ENCODE assay signal across 9 cellular contexts in the genomic region with DNA sequence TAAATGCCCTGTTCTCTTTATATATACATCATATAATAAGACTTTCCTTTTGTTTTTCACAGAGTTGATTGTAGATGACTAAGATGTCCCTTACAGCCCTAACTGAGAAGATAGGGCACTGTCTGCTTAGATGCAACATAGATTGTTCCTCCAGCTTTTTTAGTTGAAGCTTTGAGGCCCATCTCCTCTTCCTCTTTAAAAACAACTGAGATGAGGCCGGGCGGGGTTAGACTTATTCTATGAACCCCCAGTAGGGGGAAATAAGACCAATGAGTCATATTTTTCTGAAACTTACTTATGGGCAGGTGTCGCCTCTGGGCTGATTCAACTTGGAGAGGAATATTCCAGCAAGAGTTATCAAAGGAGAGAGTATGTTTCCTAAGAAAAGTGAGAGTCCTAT.
A peak's percentile ranks its signal among the peaks of the same experiment; 100 is the strongest.
DNase-seq lines count a peak whose midpoint lies in the region; ATAC-seq and TF ChIP-seq lines count a peak whose summit lies in the region.
"Had no signal": no experiment of that assay in that cellular context is flagged by ENCODE, and none has a peak within 500 bp of the region (broad histone marks: within the 10 kb centered on the region; RNA-seq: fewer than 3 reads in every experiment).

No MANE protein-coding gene starts in this region.

- H3K9me3 Mint-ChIP-seq in activated naive CD4-positive, alpha-beta T cell treated with anti-CD3 and anti-CD28 coated beads, Interleukin-2, amount 10 ng/mL, durations not matched to agents 7 days and 5 days, result peaks cover 2% of the 10 kb centered on the region
- no peaks in the 10 kb centered on the region for H3K9me3 Mint-ChIP-seq in T-helper 2 cell treated with Interferon-gamma antibody and Interleukin-4, amounts not matched to agents 5 μg/mL and 100 μg/mL, for 36 hours
- no peaks in the 10 kb centered on the region for H3K9me3 Mint-ChIP-seq in type B pancreatic cell

- peaks cover 2% of the 10 kb centered on the region for H3K36me3 Mint-ChIP-seq in activated naive CD4-positive, alpha-beta T cell treated with anti-CD3 and anti-CD28 coated beads, Interleukin-2, amount 10 ng/mL, durations not matched to agents 7 days and 5 days
- peaks cover 6% of the 10 kb centered on the region for H3K36me3 Mint-ChIP-seq in T-helper 2 cell treated with Interferon-gamma antibody and Interleukin-4, amounts not matched to agents 5 μg/mL and 100 μg/mL, for 36 hours (ENCODE audit: low read depth)
- no peaks in the 10 kb centered on the region for H3K36me3 Mint-ChIP-seq in type B pancreatic cell

- peak overlapping the region; percentile 71 for H3K27ac Mint-ChIP-seq in activated naive CD4-positive, alpha-beta T cell treated with anti-CD3 and anti-CD28 coated beads, Interleukin-2, amount 10 ng/mL, durations not matched to agents 7 days and 5 days
- peak overlapping the region; percentile 78 for H3K27ac Mint-ChIP-seq in T-helper 2 cell treated with Interferon-gamma antibody and Interleukin-4, amounts not matched to agents 5 μg/mL and 100 μg/mL, for 36 hours
- H3K27ac Mint-ChIP-seq in type B pancreatic cell, result no peak overlapping the region

- peak; percentile 53 for DNase-seq in activated naive CD4-positive, alpha-beta T cell treated with anti-CD3 and anti-CD28 coated beads, Interleukin-2, amount 10 ng/mL, durations not matched to agents 7 days and 5 days
- no peak for DNase-seq in activated naive CD4-positive, alpha-beta T cell (lab: John Stamatoyannopoulos, UW)
- peak; percentile 50 for DNase-seq in T-helper 2 cell treated with Interferon-gamma antibody and Interleukin-4, amounts not matched to agents 5 μg/mL and 100 μg/mL, for 36 hours (ENCODE audit: low spot score)
- DNase-seq in type B pancreatic cell (ENCODE audit: extremely low spot score, unreplicated experiment), result no peak
- DNase-seq in activated gamma-delta T cell treated with Interleukin-2 at 50 U/mL for 16 hours, result no peak
- DNase-seq in SIG-M5 treated with dmso at 0.1 percent for 504 hours (lab: John Stamatoyannopoulos, UW; ENCODE audit: unreplicated experiment), result no peak
- no peak for DNase-seq in LoVo (ENCODE audit: low spot score)
- DNase-seq: small intestine had no signal

- no peaks in the 10 kb centered on the region for H3K27me3 Mint-ChIP-seq in activated naive CD4-positive, alpha-beta T cell treated with anti-CD3 and anti-CD28 coated beads, Interleukin-2, amount 10 ng/mL, durations not matched to agents 7 days and 5 days
- H3K27me3 Mint-ChIP-seq in T-helper 2 cell treated with Interferon-gamma antibody and Interleukin-4, amounts not matched to agents 5 μg/mL and 100 μg/mL, for 36 hours (ENCODE audit: low read depth), result no peaks in the 10 kb centered on the region
- no peaks in the 10 kb centered on the region for H3K27me3 Mint-ChIP-seq in type B pancreatic cell

- H3K4me1 Mint-ChIP-seq in activated naive CD4-positive, alpha-beta T cell treated with anti-CD3 and anti-CD28 coated beads, Interleukin-2, amount 10 ng/mL, durations not matched to agents 7 days and 5 days, result peaks cover 43% of the 10 kb centered on the region
- peaks cover 35% of the 10 kb centered on the region for H3K4me1 Mint-ChIP-seq in T-helper 2 cell treated with Interferon-gamma antibody and Interleukin-4, amounts not matched to agents 5 μg/mL and 100 μg/mL, for 36 hours (ENCODE audit: low read depth)
- H3K4me1 Mint-ChIP-seq in type B pancreatic cell (ENCODE audit: unreplicated experiment), result no peaks in the 10 kb centered on the region

- CTCF ChIA-PET in activated naive CD4-positive, alpha-beta T cell treated with anti-CD3 and anti-CD28 coated beads, Interleukin-2, amount 10 ng/mL, durations not matched to agents 7 days and 5 days (lab: Charles Lee), result interaction anchor here (0.9 to 4.9 kb wide), 7 partner anchors 10 to 433 kb away, joined by 3 to 74 read pairs (median 3); a partner anchor contains a TSS

- peak; percentile 27 for TF ChIP-seq CTCF in type B pancreatic cell (conservative IDR thresholded peaks at IDR 0.05)

- peak; percentile 51 for ATAC-seq in HG03135 (IDR thresholded peaks at IDR 0.05; ENCODE audit: unreplicated experiment)

- H3K4me3 Mint-ChIP-seq in activated naive CD4-positive, alpha-beta T cell treated with anti-CD3 and anti-CD28 coated beads, Interleukin-2, amount 10 ng/mL, durations not matched to agents 7 days and 5 days, result no peak overlapping the region
- peak overlapping the region; percentile 29 for H3K4me3 Mint-ChIP-seq in T-helper 2 cell treated with Interferon-gamma antibody and Interleukin-4, amounts not matched to agents 5 μg/mL and 100 μg/mL, for 36 hours
- H3K4me3 Mint-ChIP-seq in type B pancreatic cell, result no peak overlapping the region

Comparison
In these comparisons a context has a peak if more than half of its experiments do, and no peak if none do; other contexts are left out.
1. DNase-seq: peak in activated naive CD4-positive, alpha-beta T cell treated with anti-CD3 and anti-CD28 coated beads, Interleukin-2, amount 10 ng/mL, durations not matched to agents 7 days and 5 days (single experiment) and T-helper 2 cell treated with Interferon-gamma antibody and Interleukin-4, amounts not matched to agents 5 μg/mL and 100 μg/mL, for 36 hours (single experiment); none in activated naive CD4-positive, alpha-beta T cell (0 of 4), type B pancreatic cell (single experiment), activated gamma-delta T cell treated with Interleukin-2 at 50 U/mL for 16 hours (single experiment), SIG-M5 treated with dmso at 0.1 percent for 504 hours (single experiment) and LoVo (single experiment).